In the genomic region with DNA sequence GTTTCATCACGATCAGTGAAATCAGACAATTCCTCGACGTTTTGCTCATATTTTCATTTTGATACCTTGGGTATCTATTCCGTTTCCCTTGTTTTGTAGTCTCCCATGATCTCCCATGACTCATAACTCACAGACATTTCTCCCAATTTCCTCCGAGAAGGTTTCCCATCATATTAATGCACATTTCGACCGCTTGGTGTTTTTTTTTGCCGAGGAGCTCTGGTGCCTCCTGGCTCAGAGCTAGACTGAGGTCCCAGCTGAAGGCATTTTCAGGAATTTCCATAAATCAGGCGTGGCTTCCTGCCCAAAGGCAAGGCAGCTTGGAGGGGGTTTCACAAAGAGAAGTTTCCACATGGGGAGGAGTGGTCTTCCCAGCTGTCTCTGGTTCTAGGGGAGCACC, we compare ENCODE assay signal across 21 cellular contexts.
DNase-seq lines count a peak whose midpoint lies in the region; ATAC-seq, FAIRE-seq and TF ChIP-seq lines count a peak whose summit lies in the region.
"Had no signal": no experiment of that assay in that cellular context is flagged by ENCODE, and none has a peak within 500 bp of the region (broad histone marks: within the 10 kb centered on the region; RNA-seq: fewer than 3 reads in every experiment).

No MANE protein-coding gene starts in this region.

- H2BK5ac ChIP-seq in neuronal stem cell (ENCODE audit: low read length) = no peak overlapping the region

- no peak overlapping the region for H2AFZ ChIP-seq in neuronal stem cell (ENCODE audit: low read length)
- H2AFZ ChIP-seq: PC-9 had no signal

- H2AK5ac ChIP-seq in neuronal stem cell (ENCODE audit: low read depth, low read length) = no peak overlapping the region

- TF ChIP-seq CTCF in choroid plexus epithelial cell (conservative IDR thresholded peaks at IDR 0.05; ENCODE audit: low read depth, low read length) = no peak

- H4K8ac ChIP-seq in neuronal stem cell (ENCODE audit: low read depth, low read length) = no peak overlapping the region

- H3K36me3 ChIP-seq in neuronal stem cell (replicated peaks in 1 of 2; ENCODE audit: control insufficient read depth in 2 of 2, insufficient read depth in 2 of 2, low read length in 2 of 2) (peaks cover 0 to 2% of the 10 kb centered on the region in 2 donors), small intestine (ENCODE audit: control insufficient read depth in 2 of 2, insufficient read depth in 2 of 2, low read length in 2 of 2) (no peaks in the 10 kb centered on the region)
- H3K36me3 ChIP-seq: BE2C, SJSA1 had no signal

- WGBS in neuronal stem cell (ENCODE audit: extremely low coverage in 2 of 2, insufficient read length in 2 of 2, insufficient replicate concordance in 1 of 2), 2 donors = no CpG with 5 or more reads among the region's 9 CpGs
- WGBS in small intestine, 3 donors = 84 to 93% (median 88%) methylated on average over 9 of the region's 9 CpGs

- H3K4ac ChIP-seq in neuronal stem cell (ENCODE audit: low read length) = no peak overlapping the region

- DNase-seq in LHCN-M2 (ENCODE audit: low read depth) = peak; percentile 77
- peak; percentile 13 for DNase-seq in choroid plexus epithelial cell (ENCODE audit: low read depth)
- DNase-seq in neuronal stem cell (ENCODE audit: low spot score) = no peak
- no peak for DNase-seq in NCI-H2227 (lab: John Stamatoyannopoulos, UW; ENCODE audit: unreplicated experiment)
- no peak for DNase-seq in small intestine
- no peak for DNase-seq in NCI-H2196 (lab: John Stamatoyannopoulos, UW; ENCODE audit: unreplicated experiment)
- DNase-seq: BE2C; Calu3; CD4-positive, alpha-beta T cell; DMS53; HFFc6; Kasumi-1; NCI-H1105 treated with DMSO at 0.1 percent for 48 hours; NCI-H187; NCI-H2171; NCI-H510A treated with DMSO at 0.1 percent for 48 hours; NCI-H82; PC-9 had no signal

- H4K91ac ChIP-seq in neuronal stem cell (ENCODE audit: low read depth, low read length, poor library complexity) = no peak overlapping the region

- no peak overlapping the region for H2BK12ac ChIP-seq in neuronal stem cell (ENCODE audit: low read length)

- H3K27me3 ChIP-seq in neuronal stem cell (ENCODE audit: control insufficient read depth in 3 of 3, insufficient read depth in 3 of 3, low read depth in 1 of 3, low read length in 3 of 3) = no peaks in the 10 kb centered on the region
- H3K27me3 ChIP-seq in small intestine (ENCODE audit: control insufficient read depth in 2 of 2, insufficient read depth in 2 of 2, low read length in 2 of 2) = no peaks in the 10 kb centered on the region
- H3K27me3 ChIP-seq: BE2C, SJSA1 had no signal

- no peaks in the 10 kb centered on the region for H3K79me1 ChIP-seq in neuronal stem cell (ENCODE audit: low read depth, low read length)

- no peak overlapping the region for H3K14ac ChIP-seq in neuronal stem cell (ENCODE audit: low read length)

- H3K27ac ChIP-seq in neuronal stem cell (replicated peaks; ENCODE audit: low read length) (no peak overlapping the region), small intestine (ENCODE audit: low read depth in 1 of 2, low read length in 1 of 2) (no peak overlapping the region)
- H3K27ac ChIP-seq: PC-9, SJSA1 had no signal

- peak overlapping the region; percentile 49 for H3K18ac ChIP-seq in neuronal stem cell (ENCODE audit: low read length)

- H3K4me2 ChIP-seq in neuronal stem cell (ENCODE audit: insufficient read depth, low read length, poor library complexity, severe bottlenecking) = no peak overlapping the region
- H3K4me2 ChIP-seq: PC-9 had no signal

- no peak for ATAC-seq in GM18517 (IDR thresholded peaks at IDR 0.05; ENCODE audit: unreplicated experiment)

- H2BK15ac ChIP-seq in neuronal stem cell (ENCODE audit: low read length) = no peak overlapping the region

- FAIRE-seq in small intestine (lab: Jason Lieb, UNC) = no peak
- FAIRE-seq: H54 had no signal

- H3K23ac ChIP-seq in neuronal stem cell (ENCODE audit: low read depth, low read length, poor library complexity) = no peak overlapping the region

- H3K4me3 ChIP-seq in choroid plexus epithelial cell (ENCODE audit: low read depth, low read length) (no peak overlapping the region), neuronal stem cell (ENCODE audit: low read length in 2 of 2) (no peak overlapping the region), small intestine (ENCODE audit: low read depth in 1 of 2, low read length in 2 of 2) (no peak overlapping the region)
- H3K4me3 ChIP-seq: PC-9, SJSA1 had no signal

- no peak overlapping the region for H3K9ac ChIP-seq in neuronal stem cell (ENCODE audit: low read depth, low read length, poor library complexity)

- no peak overlapping the region for H2BK120ac ChIP-seq in neuronal stem cell (ENCODE audit: low read depth, low read length)

- peaks cover 0 to 7% of the 10 kb centered on the region in 2 donors for H3K4me1 ChIP-seq in neuronal stem cell (ENCODE audit: control insufficient read depth in 2 of 2, insufficient read depth in 1 of 2, low read depth in 1 of 2, low read length in 2 of 2)
- H3K4me1 ChIP-seq in small intestine (ENCODE audit: control insufficient read depth in 2 of 2, insufficient read depth in 1 of 2, low read depth in 1 of 2, low read length in 1 of 2) = peaks cover 0 to 2% of the 10 kb centered on the region in 2 donors

- H3K9me3 ChIP-seq in neuronal stem cell (replicated peaks in 1 of 2; ENCODE audit: control insufficient read depth in 2 of 2, insufficient read depth in 1 of 2, low read depth in 1 of 2, low read length in 2 of 2) (no peaks in the 10 kb centered on the region), small intestine (ENCODE audit: control insufficient read depth, low read depth) (no peaks in the 10 kb centered on the region)
- H3K9me3 ChIP-seq: BE2C, SJSA1 had no signal

Comparison
In these comparisons a context has a peak if more than half of its experiments do, and no peak if none do; other contexts are left out.
1. DNase-seq: peak in LHCN-M2 (single experiment) and choroid plexus epithelial cell (single experiment); none in neuronal stem cell (single experiment), NCI-H2227 (single experiment), small intestine (single experiment) and NCI-H2196 (single experiment).